In the genomic region with DNA sequence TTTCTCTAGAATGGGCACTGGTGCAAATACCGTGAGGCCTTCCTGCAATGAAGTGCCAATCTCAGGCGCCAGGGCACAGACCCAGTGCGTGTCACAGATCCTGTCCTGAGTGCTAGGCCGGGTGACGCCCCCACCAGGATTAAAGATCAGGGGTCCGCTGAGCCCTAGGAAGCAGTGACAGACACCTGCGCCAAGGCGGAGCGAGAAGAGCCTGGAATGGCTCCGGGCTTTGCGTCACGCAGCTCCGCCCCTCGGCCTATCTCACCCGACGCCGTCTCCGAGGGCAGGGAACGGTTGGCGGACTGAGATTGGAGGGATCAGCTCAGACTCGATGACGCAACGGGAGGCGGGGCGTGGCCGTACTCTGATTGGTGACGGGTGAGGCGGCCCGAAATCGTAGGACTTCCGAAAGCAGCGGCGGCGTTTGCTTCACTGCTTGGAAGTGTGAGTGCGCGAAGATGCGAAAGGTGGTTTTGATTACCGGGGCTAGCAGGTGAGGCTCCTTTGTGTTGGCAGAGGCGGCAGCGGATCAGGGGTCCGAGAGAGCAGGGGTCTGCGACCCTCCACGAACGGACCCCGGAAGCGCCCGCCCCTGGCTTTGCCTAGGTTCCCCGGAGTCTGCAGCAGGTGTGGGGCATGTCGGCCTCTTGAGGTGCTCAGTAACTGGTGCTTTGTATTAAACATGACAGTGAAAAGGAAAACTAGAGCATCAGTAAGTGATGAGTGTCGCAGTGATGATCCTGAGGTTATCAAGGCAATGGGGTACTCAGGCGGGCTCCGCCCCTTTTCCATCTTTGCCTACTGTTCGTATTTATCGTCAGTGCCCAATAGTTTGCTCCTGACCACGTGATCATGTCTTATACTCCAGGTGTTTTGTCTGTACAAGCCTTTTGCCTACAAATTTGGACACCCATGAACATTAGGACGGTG, we compare ENCODE assay signal across 8 cellular contexts.
DNase-seq lines count a peak whose midpoint lies in the region; ATAC-seq and TF ChIP-seq lines count a peak whose summit lies in the region.
"Not testable (repeated sequence)": the region's sequence is repeated elsewhere in the genome, so short reads cannot be mapped to it uniquely, and the experiment has no call there.

No MANE protein-coding gene starts in this region.

- not testable (repeated sequence) for H3K36me3 Mint-ChIP-seq in type B pancreatic cell

- intact Hi-C loops in left cardiac atrium (cut with DNase I); prostate gland (cut with DNase I): not testable (repeated sequence)

- WGBS in prostate gland, result 13% methylated on average over 39 of the region's 56 CpGs

- not testable (repeated sequence) for H3K9me3 Mint-ChIP-seq in type B pancreatic cell

- not testable (repeated sequence) for H3K27me3 ChIP-seq in prostate gland (replicated peaks; ENCODE audit: insufficient read depth)

- not testable (repeated sequence) for H3K4me1 ChIP-seq in prostate gland (replicated peaks)

- peak overlapping the region; percentile 88 for H3K4me3 Mint-ChIP-seq in type B pancreatic cell

- not testable (repeated sequence) for H3K36me3 ChIP-seq in prostate gland

- not testable (repeated sequence) for H3K27me3 Mint-ChIP-seq in type B pancreatic cell

- H3K27ac Mint-ChIP-seq in type B pancreatic cell, result peak overlapping the region; percentile 82

- not testable (repeated sequence) for H3K4me1 Mint-ChIP-seq in type B pancreatic cell (ENCODE audit: unreplicated experiment)

- not testable (repeated sequence) for H3K9me3 ChIP-seq in prostate gland

- peak overlapping the region; percentile 76 to 85 for H3K27ac ChIP-seq in prostate gland

- TF ChIP-seq POLR2A in prostate gland (IDR thresholded peaks at IDR 0.05), result peak; percentile 55

- peak overlapping the region; percentile 24 to 41 for H3K4me3 ChIP-seq in prostate gland

- peak; percentile 71 for DNase-seq in NCI-H1436 treated with DMSO at 0.1 percent for 48 hours (lab: John Stamatoyannopoulos, UW)
- peak; percentile 50 to 86 (median 77) for DNase-seq in T-helper 2 cell
- peak; percentile 10 to 89 (median 69) for DNase-seq in amygdala (lab: John Stamatoyannopoulos, UW)
- peak; percentile 81 for DNase-seq in left cardiac atrium
- DNase-seq in prostate gland (ENCODE audit: low spot score), result peak; percentile 77
- peak; percentile 76 for DNase-seq in type B pancreatic cell (ENCODE audit: extremely low spot score, unreplicated experiment)

- TF ChIP-seq CTCF in prostate gland (IDR thresholded peaks at IDR 0.05); type B pancreatic cell (conservative IDR thresholded peaks at IDR 0.05): not testable (repeated sequence)

- peak; percentile 99 for ATAC-seq in GM18502 (IDR thresholded peaks at IDR 0.05; ENCODE audit: poor library complexity, unreplicated experiment)
- ATAC-seq in HG02884 (IDR thresholded peaks at IDR 0.05; ENCODE audit: unreplicated experiment), result peak; percentile 99
- ATAC-seq in left cardiac atrium, result peak; percentile 100

Comparison
In these comparisons a context has a peak if more than half of its experiments do, and no peak if none do; other contexts are left out.
1. Peak in every context shown above with its lines: DNase-seq, ATAC-seq, H3K4me3 ChIP-seq and H3K27ac ChIP-seq.